ENCODE assay signal across 11 cellular contexts in genomic region chrX:44903842-44904530, GRCh38. TPM values are rescaled to one million over a fixed set of nuclear protein-coding genes. Genes with fewer than 3 reads are reported as not detected.
DNase-seq lines count a peak whose midpoint lies in the region; ATAC-seq and TF ChIP-seq lines count a peak whose summit lies in the region.
"Had no signal": no experiment of that assay in that cellular context is flagged by ENCODE, and none has a peak within 500 bp of the region (broad histone marks: within the 10 kb centered on the region; RNA-seq: fewer than 3 reads in every experiment).

No MANE protein-coding gene starts in this region.

- peak overlapping the region; percentile 49 for H3K27ac Mint-ChIP-seq in Caco-2 (ENCODE audit: unreplicated experiment)

- H3K4me1 Mint-ChIP-seq in Caco-2 (ENCODE audit: low read depth, unreplicated experiment): peaks cover 22% of the 10 kb centered on the region

- H3K27me3 ChIP-seq in Caco-2 (replicated peaks; ENCODE audit: control insufficient read depth, insufficient read depth, low read length) (no peaks in the 10 kb centered on the region), iPS-20b (ENCODE audit: insufficient read depth, low read length) (no peaks in the 10 kb centered on the region)

- H3K4me1 ChIP-seq in Caco-2 (no peaks in the 10 kb centered on the region), iPS-20b (ENCODE audit: insufficient read depth, low read length) (peaks cover 7% of the 10 kb centered on the region; the same call in 1 of the 2 replicates)

- DNase-seq in Caco-2 (no peak), RPMI8226 (peak; percentile 20), DMS79 treated with DMSO at 0.1 percent for 48 hours (lab: John Stamatoyannopoulos, UW) (no peak), globus pallidus (ENCODE audit: low spot score) (no peak), omental fat pad (ENCODE audit: low spot score) (no peak)
- DNase-seq: activated CD4-positive, CD25-positive, alpha-beta regulatory T cell treated with anti-CD3 and anti-CD28 coated beads, Interleukin-2, amount 50 U/mL, for 72 hours; left cardiac atrium had no signal

- no peaks in the 10 kb centered on the region for H3K27me3 Mint-ChIP-seq in Caco-2 (ENCODE audit: insufficient read depth, unreplicated experiment)

- CTCF ChIA-PET in Caco-2 (lab: Charles Lee): no interaction called here

- intact Hi-C loops in Caco-2 (cut with micrococcal nuclease; ENCODE audit: unreplicated experiment): no loop called here

- H3K36me3 Mint-ChIP-seq in Caco-2 (ENCODE audit: insufficient read depth, unreplicated experiment): no peaks in the 10 kb centered on the region

- no TSS peak for BruUV-seq in Caco-2 (replicated peaks; lab: Mats Ljungman, UMichigan)

- no peak overlapping the region for H3K4me3 Mint-ChIP-seq in Caco-2 (ENCODE audit: unreplicated experiment)

- H3K9ac ChIP-seq in iPS-20b (ENCODE audit: low read depth, low read length): no peak overlapping the region; the same call in 1 of the 2 replicates

- ATAC-seq in GM21526 (IDR thresholded peaks at IDR 0.05; ENCODE audit: low FRiP score, unreplicated experiment) (peak; percentile 37), HG03045 (IDR thresholded peaks at IDR 0.05; ENCODE audit: unreplicated experiment) (no peak), omental fat pad (ENCODE audit: low FRiP score) (no peak)
- ATAC-seq: left cardiac atrium, sciatic nerve had no signal

- no peaks in the 10 kb centered on the region for H3K36me3 ChIP-seq in Caco-2 (ENCODE audit: control insufficient read depth, insufficient read depth, low read length)
- no peaks in the 10 kb centered on the region for H3K36me3 ChIP-seq in iPS-20b (ENCODE audit: insufficient read depth, low read depth, low read length)

- H3K9me3 Mint-ChIP-seq in Caco-2 (ENCODE audit: unreplicated experiment): no peaks in the 10 kb centered on the region

- POLR2A ChIA-PET in Caco-2 (lab: Charles Lee): no interaction called here

- TF ChIP-seq CTCF in Caco-2 (IDR thresholded peaks at IDR 0.05; ENCODE audit: insufficient read depth in 1 of 2, low read depth in 1 of 2, low read length in 1 of 2, severe bottlenecking in 1 of 2, unreplicated experiment in 1 of 2) (no peak), omental fat pad (IDR thresholded peaks at IDR 0.05) (no peak)

- peak overlapping the region; percentile 56 for H3K27ac ChIP-seq in iPS-20b (ENCODE audit: low read length)

- H3K4me3 ChIP-seq in Caco-2 (ENCODE audit: low read depth, low read length): no peak overlapping the region
- peak overlapping the region; percentile 17; the same call in 1 of the 2 replicates for H3K4me3 ChIP-seq in iPS-20b (ENCODE audit: low read length)

- H3K9me3 ChIP-seq in Caco-2 (no peaks in the 10 kb centered on the region), iPS-20b (ENCODE audit: insufficient read depth, low read depth, low read length) (no peaks in the 10 kb centered on the region)

RNA-seq across cellular contexts. Expression of gene KDM6A, which starts 31.0 kb away (rescaled TPM):
- total RNA-seq in Caco-2 (2022) (34.2 and 44.1 TPM in 2 replicates), omental fat pad (10 to 100 TPM; 24.4 to 41.3 (median 29.9) TPM)
